In the genomic region with DNA sequence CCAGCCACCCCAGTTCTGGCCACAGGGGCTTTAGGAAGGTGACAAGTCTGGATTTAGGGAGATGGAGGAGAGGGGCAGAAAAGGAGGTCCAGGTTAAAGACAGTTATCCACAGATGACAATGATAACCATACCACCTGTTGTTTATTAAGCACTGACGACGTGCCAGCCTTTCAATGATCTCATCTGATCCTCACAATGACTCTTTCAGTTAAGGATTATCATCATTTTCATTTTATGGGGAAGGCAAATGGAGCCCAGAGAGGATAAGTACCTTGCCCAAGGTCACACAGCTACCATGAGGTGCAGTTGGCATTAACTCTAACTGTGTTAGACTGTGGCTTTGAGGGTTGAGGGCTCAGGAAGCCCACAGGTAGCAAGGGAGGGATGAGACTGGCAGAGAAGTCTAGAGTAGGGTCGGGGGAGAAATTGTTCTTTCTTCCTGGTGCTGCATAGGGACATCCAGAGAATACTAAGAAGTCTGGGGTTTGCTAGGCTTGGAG, we compare ENCODE assay signal across 8 cellular contexts. TPM values are rescaled to one million over a fixed set of nuclear protein-coding genes. Genes with fewer than 3 reads are reported as not detected.
DNase-seq lines count a peak whose midpoint lies in the region; ATAC-seq and TF ChIP-seq lines count a peak whose summit lies in the region.

No MANE protein-coding gene starts in this region.

- H3K4me3 ChIP-seq in HCT116 (replicated peaks in 1 of 2; ENCODE audit: low read depth in 1 of 2, low read length in 2 of 2): peak overlapping the region in 1 of 2 experiments; percentile 19; a peak in 1 of 4 replicates
- H3K4me3 ChIP-seq in spleen: no peak overlapping the region

- H3K9me3 ChIP-seq in HCT116 (ENCODE audit: control insufficient read depth in 1 of 2, insufficient read depth in 1 of 2, low read depth in 1 of 2, low read length in 2 of 2) (no peaks in the 10 kb centered on the region), T-helper 17 cell (ENCODE audit: control insufficient read depth, low read length, poor library complexity, severe bottlenecking) (no peaks in the 10 kb centered on the region), spleen (no peaks in the 10 kb centered on the region)

- H3K4me2 ChIP-seq in HCT116 (ENCODE audit: low read length): peak overlapping the region; percentile 74

- DNase-seq in HCT116 (ENCODE audit: low read depth, low spot score) (no peak), T-helper 17 cell (no peak), fibroblast of peridontal ligament (ENCODE audit: extremely low read depth) (peak; percentile 72), spleen (no peak)

- H3K4me3 Mint-ChIP-seq in T-helper 17 cell: peak overlapping the region; percentile 65

- no peaks in the 10 kb centered on the region for H3K36me3 Mint-ChIP-seq in T-helper 17 cell (ENCODE audit: low read depth)

- no peak for ATAC-seq in HCT116
- ATAC-seq in T-helper 17 cell: no peak
- ATAC-seq in GM19463 (IDR thresholded peaks at IDR 0.05; ENCODE audit: unreplicated experiment): no peak
- ATAC-seq in HG03095 (IDR thresholded peaks at IDR 0.05; ENCODE audit: unreplicated experiment): no peak
- no peak for ATAC-seq in GM19324 (IDR thresholded peaks at IDR 0.05; ENCODE audit: low FRiP score, unreplicated experiment)
- ATAC-seq in HG03025 (IDR thresholded peaks at IDR 0.05; ENCODE audit: low FRiP score, unreplicated experiment): no peak

- CTCF ChIA-PET in HCT116 (lab: Charles Lee): no interaction called here

- H3K27ac Mint-ChIP-seq in T-helper 17 cell: peak overlapping the region; percentile 94

- H3K27me3 ChIP-seq in HCT116 (ENCODE audit: insufficient read depth, low read length): no peaks in the 10 kb centered on the region
- no peaks in the 10 kb centered on the region for H3K27me3 ChIP-seq in spleen (replicated peaks in 1 of 7)

- no peaks in the 10 kb centered on the region for H3K27me3 Mint-ChIP-seq in T-helper 17 cell

- H3K4me1 ChIP-seq in HCT116 (ENCODE audit: control insufficient read depth in 1 of 2, insufficient read depth in 2 of 2, low read length in 2 of 2) (peaks cover 55 to 77% of the 10 kb centered on the region in 2 experiments), spleen (peaks cover 6 to 38% (median 19%) of the 10 kb centered on the region in 6 donors)

- TF ChIP-seq CTCF in HCT116 (IDR thresholded peaks at IDR 0.05 in 2 of 3, conservative IDR thresholded peaks at IDR 0.05 in 1 of 3; ENCODE audit: borderline replicate concordance in 1 of 3, insufficient read depth in 1 of 3, low read depth in 2 of 3, low read length in 2 of 3) (no peak), spleen (IDR thresholded peaks at IDR 0.05 in 8 of 11, conservative IDR thresholded peaks at IDR 0.05 in 3 of 11) (no peak)

- H3K4me1 Mint-ChIP-seq in T-helper 17 cell: peaks cover 23% of the 10 kb centered on the region

- no TSS peak for BruUV-seq in HCT116 (replicated peaks; lab: Mats Ljungman, UMichigan)

- H2AFZ ChIP-seq in HCT116 (ENCODE audit: low read depth, low read length, poor library complexity, severe bottlenecking): no peak overlapping the region

- no peaks in the 10 kb centered on the region for H3K79me2 ChIP-seq in HCT116 (ENCODE audit: insufficient read depth, low read length)

- H3K36me3 ChIP-seq in HCT116 (ENCODE audit: control insufficient read depth in 1 of 2, insufficient read depth in 2 of 2, low read length in 2 of 2) (no peaks in the 10 kb centered on the region), spleen (no peaks in the 10 kb centered on the region)

- H3K27ac ChIP-seq in HCT116 (ENCODE audit: low read depth, low read length): peak overlapping the region; percentile 66
- H3K27ac ChIP-seq in spleen: peak overlapping the region in 7 of 8 donors; percentile 33 to 80 (median 71)

- intact Hi-C loops in HCT116 (cut with micrococcal nuclease) (no loop called here), spleen (cut with DNase I; ENCODE audit: low total_unique reads) (no loop called here)

- POLR2A ChIA-PET in HCT116 (lab: Charles Lee): interaction anchor here (0.9 to 1.6 kb wide), 2 partner anchors 8 to 38 kb away, joined by 6 to 8 read pairs; no protein-coding TSS in a partner anchor

- 69 to 78% (median 72%) methylated on average over 3 of the region's 3 CpGs for WGBS in spleen, 5 donors

- no peaks in the 10 kb centered on the region for H4K20me1 ChIP-seq in HCT116 (ENCODE audit: insufficient read depth)

- H3K9ac ChIP-seq in HCT116 (ENCODE audit: low read length): peak overlapping the region; percentile 56

- no peaks in the 10 kb centered on the region for H3K9me2 ChIP-seq in HCT116 (ENCODE audit: insufficient read depth)

- no peak for TF ChIP-seq POLR2A in HCT116 (IDR thresholded peaks at IDR 0.05; ENCODE audit: borderline replicate concordance, extremely low read depth, insufficient read depth, insufficient read length)
- no peak for TF ChIP-seq POLR2A in spleen (IDR thresholded peaks at IDR 0.05)

- no peak for TF ChIP-seq RAD21 in HCT116 (IDR thresholded peaks at IDR 0.05; ENCODE audit: low read depth)

- RAD21 ChIA-PET in HCT116 (lab: Charles Lee; ENCODE audit: low non-redundant PET in 1 of 2, low total read pairs in 2 of 2, uncharacterized antibody in 2 of 2, unreplicated experiment in 2 of 2): interaction anchor here (0.6 to 1.6 kb wide), 3 partner anchors 21 to 38 kb away, joined by 3 to 6 read pairs (median 3); no protein-coding TSS in a partner anchor

TF ChIP-seq in HCT116, 20 proteins besides CTCF, POLR2A, EP300 and RAD21 (continues in another document):
- TF ChIP-seq EZH2 (IDR thresholded peaks at IDR 0.05) (no peak), ZNF274 (IDR thresholded peaks at IDR 0.05; ENCODE audit: low read depth, low read length) (no peak), ZFX (IDR thresholded peaks at IDR 0.05) (no peak), EZH2phosphoT487 (IDR thresholded peaks at IDR 0.05; ENCODE audit: borderline replicate concordance) (no peak), FOSL1 (IDR thresholded peaks at IDR 0.05; ENCODE audit: low read depth) (no peak), CEBPB (IDR thresholded peaks at IDR 0.05; ENCODE audit: low read depth) (no peak), SRF (IDR thresholded peaks at IDR 0.05; ENCODE audit: low read depth) (no peak), ELF1 (IDR thresholded peaks at IDR 0.05; ENCODE audit: borderline replicate concordance, low read depth) (no peak), SP1 (IDR thresholded peaks at IDR 0.05; ENCODE audit: low read depth) (no peak), JUND (IDR thresholded peaks at IDR 0.05) (no peak), YY1 (IDR thresholded peaks at IDR 0.05; ENCODE audit: extremely low read depth, insufficient replicate concordance, low read depth, low read length) (no peak)
- TF ChIP-seq, protein P1, sequence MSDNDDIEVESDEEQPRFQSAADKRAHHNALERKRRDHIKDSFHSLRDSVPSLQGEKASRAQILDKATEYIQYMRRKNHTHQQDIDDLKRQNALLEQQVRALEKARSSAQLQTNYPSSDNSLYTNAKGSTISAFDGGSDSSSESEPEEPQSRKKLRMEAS (IDR thresholded peaks at IDR 0.05): no peak
- TF ChIP-seq, protein P2, sequence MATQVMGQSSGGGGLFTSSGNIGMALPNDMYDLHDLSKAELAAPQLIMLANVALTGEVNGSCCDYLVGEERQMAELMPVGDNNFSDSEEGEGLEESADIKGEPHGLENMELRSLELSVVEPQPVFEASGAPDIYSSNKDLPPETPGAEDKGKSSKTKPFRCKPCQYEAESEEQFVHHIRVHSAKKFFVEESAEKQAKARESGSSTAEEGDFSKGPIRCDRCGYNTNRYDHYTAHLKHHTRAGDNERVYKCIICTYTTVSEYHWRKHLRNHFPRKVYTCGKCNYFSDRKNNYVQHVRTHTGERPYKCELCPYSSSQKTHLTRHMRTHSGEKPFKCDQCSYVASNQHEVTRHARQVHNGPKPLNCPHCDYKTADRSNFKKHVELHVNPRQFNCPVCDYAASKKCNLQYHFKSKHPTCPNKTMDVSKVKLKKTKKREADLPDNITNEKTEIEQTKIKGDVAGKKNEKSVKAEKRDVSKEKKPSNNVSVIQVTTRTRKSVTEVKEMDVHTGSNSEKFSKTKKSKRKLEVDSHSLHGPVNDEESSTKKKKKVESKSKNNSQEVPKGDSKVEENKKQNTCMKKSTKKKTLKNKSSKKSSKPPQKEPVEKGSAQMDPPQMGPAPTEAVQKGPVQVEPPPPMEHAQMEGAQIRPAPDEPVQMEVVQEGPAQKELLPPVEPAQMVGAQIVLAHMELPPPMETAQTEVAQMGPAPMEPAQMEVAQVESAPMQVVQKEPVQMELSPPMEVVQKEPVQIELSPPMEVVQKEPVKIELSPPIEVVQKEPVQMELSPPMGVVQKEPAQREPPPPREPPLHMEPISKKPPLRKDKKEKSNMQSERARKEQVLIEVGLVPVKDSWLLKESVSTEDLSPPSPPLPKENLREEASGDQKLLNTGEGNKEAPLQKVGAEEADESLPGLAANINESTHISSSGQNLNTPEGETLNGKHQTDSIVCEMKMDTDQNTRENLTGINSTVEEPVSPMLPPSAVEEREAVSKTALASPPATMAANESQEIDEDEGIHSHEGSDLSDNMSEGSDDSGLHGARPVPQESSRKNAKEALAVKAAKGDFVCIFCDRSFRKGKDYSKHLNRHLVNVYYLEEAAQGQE (IDR thresholded peaks at IDR 0.05; ENCODE audit: low read depth): no peak
- TF ChIP-seq, protein P3, sequence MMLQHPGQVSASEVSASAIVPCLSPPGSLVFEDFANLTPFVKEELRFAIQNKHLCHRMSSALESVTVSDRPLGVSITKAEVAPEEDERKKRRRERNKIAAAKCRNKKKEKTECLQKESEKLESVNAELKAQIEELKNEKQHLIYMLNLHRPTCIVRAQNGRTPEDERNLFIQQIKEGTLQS (IDR thresholded peaks at IDR 0.05): no peak
- TF ChIP-seq, protein P4, sequence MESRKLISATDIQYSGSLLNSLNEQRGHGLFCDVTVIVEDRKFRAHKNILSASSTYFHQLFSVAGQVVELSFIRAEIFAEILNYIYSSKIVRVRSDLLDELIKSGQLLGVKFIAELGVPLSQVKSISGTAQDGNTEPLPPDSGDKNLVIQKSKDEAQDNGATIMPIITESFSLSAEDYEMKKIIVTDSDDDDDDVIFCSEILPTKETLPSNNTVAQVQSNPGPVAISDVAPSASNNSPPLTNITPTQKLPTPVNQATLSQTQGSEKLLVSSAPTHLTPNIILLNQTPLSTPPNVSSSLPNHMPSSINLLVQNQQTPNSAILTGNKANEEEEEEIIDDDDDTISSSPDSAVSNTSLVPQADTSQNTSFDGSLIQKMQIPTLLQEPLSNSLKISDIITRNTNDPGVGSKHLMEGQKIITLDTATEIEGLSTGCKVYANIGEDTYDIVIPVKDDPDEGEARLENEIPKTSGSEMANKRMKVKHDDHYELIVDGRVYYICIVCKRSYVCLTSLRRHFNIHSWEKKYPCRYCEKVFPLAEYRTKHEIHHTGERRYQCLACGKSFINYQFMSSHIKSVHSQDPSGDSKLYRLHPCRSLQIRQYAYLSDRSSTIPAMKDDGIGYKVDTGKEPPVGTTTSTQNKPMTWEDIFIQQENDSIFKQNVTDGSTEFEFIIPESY (IDR thresholded peaks at IDR 0.05; ENCODE audit: extremely low read depth, insufficient replicate concordance, low read length): no peak

RNA-seq across cellular contexts. Expression of a gene that starts 21.5 kb away (rescaled TPM):
- total RNA-seq in HCT116 (2021; ENCODE audit: unreplicated experiment): 39.9 TPM
- 21.7 and 23.3 TPM in 2 replicates for polyA plus RNA-seq in HCT116 (2012)
- 100 to 1,000 TPM; 129 to 138 TPM for total RNA-seq in T-helper 17 cell
- 100 to 1,000 TPM in 3 of 7 donors, 10 to 100 TPM in 4; 85.9 to 131 (median 95.9) TPM for total RNA-seq in spleen
- polyA plus RNA-seq in spleen: 10 to 100 TPM; 12.3 to 30.8 (median 14.8) TPM
